In genomic region chr11:65712633-65713076, GRCh38 we compare ENCODE assay signal across 1 cellular context.
TF ChIP-seq lines count a peak whose summit lies in the region.

No MANE protein-coding gene starts in this region.

TF ChIP-seq in K562, 482 proteins besides CTCF, POLR2A, EP300 and RAD21:
- no peak for TF ChIP-seq EP400 (IDR thresholded peaks at IDR 0.05)
- TF ChIP-seq PHB2 (IDR thresholded peaks at IDR 0.05; ENCODE audit: low read depth): no peak
- TF ChIP-seq SIN3A (IDR thresholded peaks at IDR 0.05; ENCODE audit: borderline replicate concordance in 2 of 2, control insufficient read depth in 1 of 2, low read depth in 2 of 2, low read length in 2 of 2): peak in 1 of 2 experiments; percentile 29; a peak in 1 of 4 replicates
- 0 out of 2 replicates have a peak, but pooled peaks have one; percentile 50 for TF ChIP-seq PREB (CRISPR knock-in tag; IDR thresholded peaks at IDR 0.05)
- TF ChIP-seq ZNF507 (tag; conservative IDR thresholded peaks at IDR 0.05): no peak
- no peak for TF ChIP-seq BACH1 (tag; IDR thresholded peaks at IDR 0.05)
- no peak for TF ChIP-seq PHB (CRISPR knock-in tag; IDR thresholded peaks at IDR 0.05)
- TF ChIP-seq MGA (IDR thresholded peaks at IDR 0.05): no peak
- no peak for TF ChIP-seq ZNF184 (CRISPR knock-in tag; IDR thresholded peaks at IDR 0.05)
- TF ChIP-seq KLF10 (CRISPR knock-in tag; IDR thresholded peaks at IDR 0.05): no peak
- TF ChIP-seq ZNF239 (CRISPR knock-in tag; IDR thresholded peaks at IDR 0.05): no peak
- no peak for TF ChIP-seq NFRKB (IDR thresholded peaks at IDR 0.05; ENCODE audit: low read depth)
- TF ChIP-seq XRCC5 (IDR thresholded peaks at IDR 0.05; ENCODE audit: low read depth, low read length): no peak
- TF ChIP-seq RB1 (IDR thresholded peaks at IDR 0.05; ENCODE audit: low read depth): no peak
- peak; percentile 94 for TF ChIP-seq ZNF121 (CRISPR knock-in tag; conservative IDR thresholded peaks at IDR 0.05)
- TF ChIP-seq NEUROD1 (IDR thresholded peaks at IDR 0.05; ENCODE audit: borderline replicate concordance, low read depth, low read length, partially characterized antibody): peak; percentile 62
- TF ChIP-seq NRF1 (conservative IDR thresholded peaks at IDR 0.05 in 1 of 2, IDR thresholded peaks at IDR 0.05 in 1 of 2): 0 out of 4 replicates have a peak, but pooled peaks of 1 of the 2 experiments have one; percentile 18
- TF ChIP-seq ZBTB12 (CRISPR knock-in tag; IDR thresholded peaks at IDR 0.05): no peak
- TF ChIP-seq KAT7 (CRISPR knock-in tag; IDR thresholded peaks at IDR 0.05; ENCODE audit: borderline replicate concordance): 0 out of 2 replicates have a peak, but pooled peaks have one; percentile 44
- TF ChIP-seq, protein P1, sequence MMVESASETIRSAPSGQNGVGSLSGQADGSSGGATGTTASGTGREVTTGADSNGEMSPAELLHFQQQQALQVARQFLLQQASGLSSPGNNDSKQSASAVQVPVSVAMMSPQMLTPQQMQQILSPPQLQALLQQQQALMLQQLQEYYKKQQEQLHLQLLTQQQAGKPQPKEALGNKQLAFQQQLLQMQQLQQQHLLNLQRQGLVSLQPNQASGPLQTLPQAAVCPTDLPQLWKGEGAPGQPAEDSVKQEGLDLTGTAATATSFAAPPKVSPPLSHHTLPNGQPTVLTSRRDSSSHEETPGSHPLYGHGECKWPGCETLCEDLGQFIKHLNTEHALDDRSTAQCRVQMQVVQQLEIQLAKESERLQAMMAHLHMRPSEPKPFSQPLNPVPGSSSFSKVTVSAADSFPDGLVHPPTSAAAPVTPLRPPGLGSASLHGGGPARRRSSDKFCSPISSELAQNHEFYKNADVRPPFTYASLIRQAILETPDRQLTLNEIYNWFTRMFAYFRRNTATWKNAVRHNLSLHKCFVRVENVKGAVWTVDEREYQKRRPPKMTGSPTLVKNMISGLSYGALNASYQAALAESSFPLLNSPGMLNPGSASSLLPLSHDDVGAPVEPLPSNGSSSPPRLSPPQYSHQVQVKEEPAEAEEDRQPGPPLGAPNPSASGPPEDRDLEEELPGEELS (CRISPR knock-in tag; IDR thresholded peaks at IDR 0.05; ENCODE audit: borderline replicate concordance): no peak
- no peak for TF ChIP-seq FOXA3 (CRISPR knock-in tag; conservative IDR thresholded peaks at IDR 0.05 in 1 of 2, IDR thresholded peaks at IDR 0.05 in 1 of 2)
- no peak for TF ChIP-seq CHD4 (IDR thresholded peaks at IDR 0.05; ENCODE audit: insufficient read depth, insufficient replicate concordance, low read depth, low read length, poor library complexity, severe bottlenecking)
- TF ChIP-seq ZNF551 (CRISPR knock-in tag; IDR thresholded peaks at IDR 0.05): no peak
- TF ChIP-seq TBL1XR1 (IDR thresholded peaks at IDR 0.05; ENCODE audit: low read length in 2 of 2): no peak
- TF ChIP-seq CEBPB (tag; IDR thresholded peaks at IDR 0.05): no peak
- TF ChIP-seq ZNF23 (CRISPR knock-in tag; IDR thresholded peaks at IDR 0.05): no peak
- TF ChIP-seq ZNF766 (CRISPR knock-in tag; conservative IDR thresholded peaks at IDR 0.05): 0 out of 2 replicates have a peak, but pooled peaks have one; percentile 9
- TF ChIP-seq ZBTB49 (CRISPR knock-in tag; IDR thresholded peaks at IDR 0.05; ENCODE audit: borderline replicate concordance): no peak
